ENCODE assay signal across 8 cellular contexts in genomic region chrX:153934473-153935325, GRCh38. TPM values are rescaled to one million over a fixed set of nuclear protein-coding genes. Genes with fewer than 3 reads are reported as not detected.
A peak's percentile ranks its signal among the peaks of the same experiment; 100 is the strongest.
DNase-seq lines count a peak whose midpoint lies in the region; ATAC-seq and TF ChIP-seq lines count a peak whose summit lies in the region.

NAA10 (minus strand) TSS chrX:153935037; CDS start chrX:153934904, 133 bp downstream.

- peak within 1 kb of the TSS; percentile 51 for H3K27ac ChIP-seq in CD4-positive, alpha-beta memory T cell (ENCODE audit: low read depth, low read length)

- H3K4me1 Mint-ChIP-seq in CD4-positive, alpha-beta memory T cell: peaks cover 8 to 32% (median 22%) of the 10 kb centered on the region in 4 donors
- H3K4me1 Mint-ChIP-seq in stimulated activated naive CD8-positive, alpha-beta T cell treated with anti-CD3 and anti-CD28 coated beads, Interleukin-15, amount 100 ng/mL, for 72 hours: peaks cover 62% of the 10 kb centered on the region

- CTCF ChIA-PET in CD4-positive, alpha-beta memory T cell (lab: Charles Lee; ENCODE audit: partially characterized antibody): interaction anchor here (5.1 to 14.9 kb wide), 2 partner anchors 11 to 12 kb away, joined by 34 to 290 read pairs; partner anchors contain the start of gene RENBP

- ATAC-seq in GM19324 (IDR thresholded peaks at IDR 0.05; ENCODE audit: low FRiP score, unreplicated experiment) (peak; percentile 96), HG03439 (IDR thresholded peaks at IDR 0.05; ENCODE audit: unreplicated experiment) (peak; percentile 71)
- ATAC-seq in stimulated activated naive CD8-positive, alpha-beta T cell treated with anti-CD3 and anti-CD28 coated beads, Interleukin-15, amount 100 ng/mL, for 72 hours: peak; percentile 82

- intact Hi-C loops in CD4-positive, alpha-beta memory T cell (cut with micrococcal nuclease): loop anchor here (1.0 kb wide), 1 partner anchor 9 kb away; no protein-coding TSS in a partner anchor

- peaks cover 0 to 3% (median 0%) of the 10 kb centered on the region in 8 donors for H3K9me3 Mint-ChIP-seq in CD4-positive, alpha-beta memory T cell
- no peaks in the 10 kb centered on the region for H3K9me3 Mint-ChIP-seq in stimulated activated naive CD8-positive, alpha-beta T cell treated with anti-CD3 and anti-CD28 coated beads, Interleukin-15, amount 100 ng/mL, for 72 hours

- peaks cover 4% of the 10 kb centered on the region for H3K36me3 ChIP-seq in CD4-positive, alpha-beta memory T cell (ENCODE audit: insufficient read depth, low read length)

- H3K4me3 ChIP-seq in CD4-positive, alpha-beta memory T cell (ENCODE audit: low read length in 2 of 2): peak within 1 kb of the TSS; percentile 17 to 38
- H3K4me3 ChIP-seq in epithelial cell of proximal tubule (ENCODE audit: low read depth, low read length) (peak within 1 kb of the TSS; percentile 72), mononuclear cell (ENCODE audit: low read length) (peak within 1 kb of the TSS; percentile 50)

- no peak for TF ChIP-seq CTCF in epithelial cell of proximal tubule (conservative IDR thresholded peaks at IDR 0.05; ENCODE audit: low read depth, low read length)

- no peaks in the 10 kb centered on the region for H3K27me3 Mint-ChIP-seq in CD4-positive, alpha-beta memory T cell
- no peaks in the 10 kb centered on the region for H3K27me3 Mint-ChIP-seq in stimulated activated naive CD8-positive, alpha-beta T cell treated with anti-CD3 and anti-CD28 coated beads, Interleukin-15, amount 100 ng/mL, for 72 hours

- peaks cover 5% of the 10 kb centered on the region for H3K4me1 ChIP-seq in CD4-positive, alpha-beta memory T cell (ENCODE audit: insufficient read depth, low read length)
- peaks cover 14% of the 10 kb centered on the region for H3K4me1 ChIP-seq in mononuclear cell (ENCODE audit: insufficient read depth, low read length)

- H3K36me3 Mint-ChIP-seq in CD4-positive, alpha-beta memory T cell: peaks cover 5 to 10% of the 10 kb centered on the region in 2 donors

- no peaks in the 10 kb centered on the region for H3K27me3 ChIP-seq in CD4-positive, alpha-beta memory T cell (ENCODE audit: insufficient read depth, low read length)
- H3K27me3 ChIP-seq in mononuclear cell (ENCODE audit: insufficient read depth, low read length): no peaks in the 10 kb centered on the region

- peak within 1 kb of the TSS; percentile 84 to 91 (median 90) for H3K4me3 Mint-ChIP-seq in CD4-positive, alpha-beta memory T cell
- H3K4me3 Mint-ChIP-seq in stimulated activated naive CD8-positive, alpha-beta T cell treated with anti-CD3 and anti-CD28 coated beads, Interleukin-15, amount 100 ng/mL, for 72 hours: peak within 1 kb of the TSS; percentile 84 to 87

- H3K9me3 ChIP-seq in CD4-positive, alpha-beta memory T cell (ENCODE audit: control insufficient read depth in 1 of 2, low read length in 2 of 2): no peaks in the 10 kb centered on the region
- H3K9me3 ChIP-seq in mononuclear cell (ENCODE audit: low read depth, low read length): no peaks in the 10 kb centered on the region

- POLR2A ChIA-PET in CD4-positive, alpha-beta memory T cell (lab: Charles Lee; ENCODE audit: partially characterized antibody): interaction anchor here (0.9 to 21.2 kb wide), 7 partner anchors 8 to 194 kb away, joined by 3 to 447 read pairs (median 9); partner anchors contain the start of genes ARHGAP4, HCFC1, IRAK1 and NAA10

- H3K27ac Mint-ChIP-seq in CD4-positive, alpha-beta memory T cell: peak within 1 kb of the TSS; percentile 72 to 90 (median 81)
- H3K27ac Mint-ChIP-seq in stimulated activated naive CD8-positive, alpha-beta T cell treated with anti-CD3 and anti-CD28 coated beads, Interleukin-15, amount 100 ng/mL, for 72 hours: peak within 1 kb of the TSS; percentile 42 to 69

- peak; percentile 37 to 58 (median 47) for DNase-seq in CD4-positive, alpha-beta memory T cell
- DNase-seq in NCI-H82 treated with DMSO at 0.1 percent for 48 hours (lab: John Stamatoyannopoulos, UW; ENCODE audit: unreplicated experiment) (peak; percentile 24), activated T-cell treated with anti-CD3 and anti-CD28 coated beads for 4 hours (peak; percentile 21), epithelial cell of proximal tubule (ENCODE audit: low read depth) (no peak)
- DNase-seq in stimulated activated naive CD8-positive, alpha-beta T cell treated with anti-CD3 and anti-CD28 coated beads, Interleukin-15, amount 100 ng/mL, for 72 hours: peak; percentile 54 to 55

RNA-seq across cellular contexts. Expression of gene NAA10, which starts in this region (rescaled TPM):
- total RNA-seq in CD4-positive, alpha-beta memory T cell: 10 to 100 TPM; 88.9 to 94.9 TPM
- 10 to 100 TPM; 57.6 to 96.3 TPM for polyA plus RNA-seq in CD4-positive, alpha-beta memory T cell
- 88.0 and 171 TPM in 2 replicates for total RNA-seq in epithelial cell of proximal tubule
- 22.0 TPM for total RNA-seq in mononuclear cell
